16 cellular contexts compared by ENCODE assay signal in genomic region chr9:70589571-70590263, GRCh38.
DNase-seq lines count a peak whose midpoint lies in the region; ATAC-seq and TF ChIP-seq lines count a peak whose summit lies in the region.
"Had no signal": no experiment of that assay in that cellular context is flagged by ENCODE, and none has a peak within 500 bp of the region (broad histone marks: within the 10 kb centered on the region; RNA-seq: fewer than 3 reads in every experiment).

No MANE protein-coding gene starts in this region.

- intact Hi-C loops in head of caudate nucleus (cut with DNase I) = no loop called here

- ATAC-seq in lung (ENCODE audit: insufficient read depth, low FRiP score) = no peak
- no peak for ATAC-seq in HG02973 (IDR thresholded peaks at IDR 0.05; ENCODE audit: unreplicated experiment)

- H3K27ac ChIP-seq in lung (ENCODE audit: low read depth in 1 of 2, low read length in 1 of 2) = peak overlapping the region; percentile 55 to 74
- H3K27ac ChIP-seq in stomach smooth muscle (ENCODE audit: low read length) = peak overlapping the region; percentile 97
- H3K27ac ChIP-seq: HL-60, PC-9 had no signal

- H3K27me3 ChIP-seq in lung (ENCODE audit: control insufficient read depth, insufficient read depth) = no peaks in the 10 kb centered on the region
- no peaks in the 10 kb centered on the region for H3K27me3 ChIP-seq in stomach smooth muscle (ENCODE audit: control insufficient read depth in 1 of 2, insufficient read depth in 2 of 2, low read length in 2 of 2)

- peak; percentile 60 for DNase-seq in LHCN-M2 (ENCODE audit: low read depth)
- DNase-seq in dermis blood vessel endothelial cell = peak; percentile 70
- DNase-seq in lung (ENCODE audit: low spot score) = no peak
- DNase-seq in OCI-M1 (lab: John Stamatoyannopoulos, UW) = no peak
- DNase-seq in SKM-1 treated with dmso at 0.1 percent for 144 hours (lab: John Stamatoyannopoulos, UW; ENCODE audit: unreplicated experiment) = no peak
- DNase-seq in head of caudate nucleus = no peak
- DNase-seq: activated CD4-positive, CD25-positive, alpha-beta regulatory T cell; activated naive CD4-positive, alpha-beta T cell treated with Interleukin-2 at 50 U/mL for 16 hours; Caco-2; H9; NCI-H1694; nephron progenitor cell; PC-9 had no signal

- no peak overlapping the region for H3K4me3 ChIP-seq in lung
- peak overlapping the region; percentile 15 to 49 for H3K4me3 ChIP-seq in stomach smooth muscle (ENCODE audit: low read length in 2 of 2)
- H3K4me3 ChIP-seq: PC-9 had no signal

- no peaks in the 10 kb centered on the region for H3K36me3 ChIP-seq in lung (ENCODE audit: control insufficient read depth in 2 of 2, insufficient read depth in 2 of 2, low read length in 2 of 2)
- no peaks in the 10 kb centered on the region for H3K36me3 ChIP-seq in stomach smooth muscle (ENCODE audit: control insufficient read depth in 2 of 2, insufficient read depth in 2 of 2, low read length in 2 of 2)

- H3K9me3 ChIP-seq in lung (ENCODE audit: control insufficient read depth in 2 of 2, insufficient read depth in 1 of 2, low read length in 1 of 2) = no peaks in the 10 kb centered on the region
- H3K9me3 ChIP-seq in stomach smooth muscle (ENCODE audit: control insufficient read depth in 2 of 2, low read length in 2 of 2) = no peaks in the 10 kb centered on the region
- H3K9me3 ChIP-seq: Caco-2 had no signal

- H3K9ac ChIP-seq in stomach smooth muscle (ENCODE audit: low read length in 2 of 2) = peak overlapping the region; percentile 61 to 62

- peaks cover 1 to 39% of the 10 kb centered on the region in 2 donors for H3K4me1 ChIP-seq in lung (ENCODE audit: control insufficient read depth in 2 of 2, insufficient read depth in 2 of 2, low read length in 2 of 2)
- H3K4me1 ChIP-seq in stomach smooth muscle (ENCODE audit: control insufficient read depth, insufficient read depth, low read length) = peaks cover 40% of the 10 kb centered on the region
- H3K4me1 ChIP-seq: Caco-2 had no signal

- no peak for TF ChIP-seq CTCF in lung (IDR thresholded peaks at IDR 0.05; ENCODE audit: control extremely low read depth, extremely low read depth)

- WGBS in lung, 2 donors = 54 to 73% methylated on average over 7 of the region's 7 CpGs

Comparison
In these comparisons a context has a peak if more than half of its experiments do, and no peak if none do; other contexts are left out.
1. DNase-seq: peak in LHCN-M2 (single experiment) and dermis blood vessel endothelial cell (single experiment); none in lung (single experiment), OCI-M1 (single experiment), SKM-1 treated with dmso at 0.1 percent for 144 hours (single experiment) and head of caudate nucleus (0 of 42).